Comparison of ENCODE assay signal across 2 cellular contexts in the genomic region with DNA sequence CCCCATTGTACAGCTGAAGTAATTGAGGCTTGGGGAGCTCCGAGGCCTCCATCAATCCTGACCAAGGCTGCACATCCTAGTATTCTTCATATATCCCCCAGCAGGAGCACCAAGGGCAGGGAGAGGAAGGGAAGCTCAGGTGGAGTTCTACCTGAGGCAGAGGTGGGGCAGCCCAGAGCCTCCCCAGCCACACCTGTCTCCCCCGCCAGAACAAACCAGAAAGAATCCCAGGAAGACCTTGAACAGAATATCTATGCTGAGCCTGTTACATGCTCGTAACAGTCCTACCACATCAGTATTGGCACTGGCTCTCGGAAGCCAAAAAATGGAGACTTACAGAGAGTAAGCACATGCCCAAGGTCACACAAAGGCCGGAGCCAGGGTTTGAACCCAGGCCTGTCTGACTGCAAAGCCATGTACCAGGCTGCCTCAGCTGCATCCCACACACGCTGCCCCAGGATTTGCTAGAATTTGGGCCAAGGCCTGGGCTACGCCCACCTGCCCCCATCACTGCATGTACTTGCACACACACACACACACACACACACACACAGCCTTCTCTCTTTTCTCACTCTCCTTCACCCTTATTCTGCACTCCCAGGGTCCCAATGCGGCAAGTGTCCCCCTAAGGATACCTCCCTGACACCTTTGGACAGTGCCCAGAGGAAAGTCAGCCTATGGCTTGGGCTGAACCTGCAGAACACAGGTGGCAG.
TF ChIP-seq lines count a peak whose summit lies in the region.

No MANE protein-coding gene starts in this region.

TF ChIP-seq in GM12891, 5 proteins besides CTCF, POLR2A, EP300 and RAD21:
- TF ChIP-seq SPI1 (IDR thresholded peaks at IDR 0.05; ENCODE audit: low read depth, low read length), result no peak
- TF ChIP-seq POLR2AphosphoS5 (IDR thresholded peaks at IDR 0.05; ENCODE audit: low read depth, low read length), result no peak
- no peak for TF ChIP-seq TAF1 (IDR thresholded peaks at IDR 0.05; ENCODE audit: low read depth, low read length)
- no peak for TF ChIP-seq PAX5 (IDR thresholded peaks at IDR 0.05; ENCODE audit: insufficient read depth, low read length, severe bottlenecking)
- no peak for TF ChIP-seq POU2F2 (IDR thresholded peaks at IDR 0.05; ENCODE audit: low read depth, low read length)

TF ChIP-seq in SK-N-SH, 30 proteins besides CTCF, POLR2A, EP300 and RAD21:
- TF ChIP-seq POLR2AphosphoS5 (IDR thresholded peaks at IDR 0.05; ENCODE audit: low read depth, low read length), result no peak
- TF ChIP-seq FOXJ3 (CRISPR knock-in tag; IDR thresholded peaks at IDR 0.05), result no peak
- no peak for TF ChIP-seq GABPA (IDR thresholded peaks at IDR 0.05; ENCODE audit: low read depth)
- TF ChIP-seq JUND (IDR thresholded peaks at IDR 0.05), result no peak
- TF ChIP-seq, protein P1, sequence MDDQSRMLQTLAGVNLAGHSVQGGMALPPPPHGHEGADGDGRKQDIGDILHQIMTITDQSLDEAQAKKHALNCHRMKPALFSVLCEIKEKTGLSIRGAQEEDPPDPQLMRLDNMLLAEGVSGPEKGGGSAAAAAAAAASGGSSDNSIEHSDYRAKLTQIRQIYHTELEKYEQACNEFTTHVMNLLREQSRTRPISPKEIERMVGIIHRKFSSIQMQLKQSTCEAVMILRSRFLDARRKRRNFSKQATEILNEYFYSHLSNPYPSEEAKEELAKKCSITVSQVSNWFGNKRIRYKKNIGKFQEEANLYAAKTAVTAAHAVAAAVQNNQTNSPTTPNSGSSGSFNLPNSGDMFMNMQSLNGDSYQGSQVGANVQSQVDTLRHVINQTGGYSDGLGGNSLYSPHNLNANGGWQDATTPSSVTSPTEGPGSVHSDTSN (IDR thresholded peaks at IDR 0.05), result no peak
